17 cellular contexts compared by ENCODE assay signal in the genomic region with DNA sequence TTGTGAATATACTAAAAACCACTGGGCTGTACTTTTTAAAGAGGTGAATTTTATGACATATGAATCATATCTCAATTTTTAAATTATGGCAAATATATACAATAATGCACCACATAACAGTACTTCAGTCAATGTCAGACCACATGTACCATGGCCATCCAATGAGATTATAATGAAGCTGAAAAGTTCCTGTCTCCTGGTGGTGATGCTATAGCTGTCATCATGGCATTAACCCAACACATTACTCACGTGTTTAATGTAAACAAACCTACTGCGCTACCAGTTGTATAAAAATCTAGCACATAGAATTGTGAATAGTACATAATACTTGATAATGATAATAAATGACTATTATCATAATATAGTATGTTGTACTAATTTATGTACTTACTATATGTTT.
"Had no signal": no experiment of that assay in that cellular context is flagged by ENCODE, and none has a peak within 500 bp of the region (broad histone marks: within the 10 kb centered on the region; RNA-seq: fewer than 3 reads in every experiment).

No MANE protein-coding gene starts in this region.

- DNase-seq: activated CD4-positive, alpha-beta T cell treated with anti-CD3 and anti-CD28 coated beads for 1 hour; activated CD4-positive, alpha-beta T cell treated with anti-CD3 and anti-CD28 coated beads, Interleukin-2, amount 10 ng/mL, durations not matched to agents 24 days and 14 days; activated CD4-positive, alpha-beta T cell treated with anti-CD3 and anti-CD28 coated beads, Interleukin-2, amount 50 U/mL, for 48 hours; activated CD8-positive, alpha-beta memory T cell treated with anti-CD3 and anti-CD28 coated beads for 24 hours; activated naive CD4-positive, alpha-beta T cell treated with Interleukin-2 at 50 U/mL for 16 hours; activated T-cell treated with anti-CD3 and anti-CD28 coated beads, Interleukin-2, amount 50 U/mL, for 4 hours; MM.1S; NCI-H1105; NCI-H1436 treated with DMSO at 0.1 percent for 48 hours; NCI-H187; NCI-H2081; NCI-H446; NCI-H524; SHP77 treated with DMSO at 0.1 percent for 48 hours; T-helper 17 cell; T-helper 9 cell had no signal

- ATAC-seq: activated T-cell treated with anti-CD3 and anti-CD28 coated beads, Interleukin-2, amount 50 U/mL, for 4 hours; T-helper 17 cell; WTC11 had no signal
